ENCODE assay signal across 28 cellular contexts in the genomic region with DNA sequence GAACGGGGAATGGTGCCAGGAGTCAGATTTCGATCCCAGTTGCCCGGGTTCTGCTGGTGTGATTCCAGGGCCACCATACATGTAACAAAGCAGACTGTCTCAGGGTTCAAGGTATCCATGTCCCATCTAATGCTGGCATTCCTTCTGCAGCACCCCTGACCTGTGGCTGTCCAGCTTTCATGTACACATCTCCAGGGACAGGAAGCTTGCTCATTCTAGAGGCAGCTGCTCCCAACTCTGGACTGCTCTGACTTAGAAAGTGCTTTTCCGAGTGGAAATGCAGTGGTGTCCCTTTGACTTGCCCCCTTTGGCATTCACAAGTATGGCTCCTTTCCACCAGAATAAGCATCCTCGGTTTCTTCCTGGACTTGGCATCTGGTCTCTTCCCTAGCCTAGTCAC. TPM values are rescaled to one million over a fixed set of nuclear protein-coding genes. Genes with fewer than 3 reads are reported as not detected.
DNase-seq lines count a peak whose midpoint lies in the region; ATAC-seq and TF ChIP-seq lines count a peak whose summit lies in the region.
"Had no signal": no experiment of that assay in that cellular context is flagged by ENCODE, and none has a peak within 500 bp of the region (broad histone marks: within the 10 kb centered on the region; RNA-seq: fewer than 3 reads in every experiment).

No MANE protein-coding gene starts in this region.

- H3K4me3 ChIP-seq in heart left ventricle: no peak overlapping the region
- no peak overlapping the region for H3K4me3 ChIP-seq in fibroblast of pulmonary artery (replicated peaks; ENCODE audit: low read depth, low read length)
- H3K4me3 ChIP-seq in spleen: no peak overlapping the region
- H3K4me3 ChIP-seq in endodermal cell (ENCODE audit: low read length): no peak overlapping the region
- H3K4me3 ChIP-seq: gastrocnemius medialis, pancreas, PC-9, SJSA1, tibial artery had no signal

- H3K27me3 ChIP-seq in heart left ventricle: no peaks in the 10 kb centered on the region
- no peaks in the 10 kb centered on the region for H3K27me3 ChIP-seq in spleen (replicated peaks in 1 of 7)
- no peaks in the 10 kb centered on the region for H3K27me3 ChIP-seq in endodermal cell (ENCODE audit: control insufficient read depth, insufficient read depth, low read length, poor library complexity, severe bottlenecking)
- H3K27me3 ChIP-seq: gastrocnemius medialis, pancreas, SJSA1, tibial artery had no signal

- no peak overlapping the region for H3K4me3 Mint-ChIP-seq in endodermal cell
- H3K4me3 Mint-ChIP-seq: activated B cell treated with CpG ODN at 0.5 μM for 24 hours; activated naive CD8-positive, alpha-beta T cell treated with anti-CD3 and anti-CD28 coated beads, Interleukin-2, amount 10 ng/mL, durations not matched to agents 7 days and 5 days; activated T-cell treated with anti-CD3 and anti-CD28 coated beads, Interleukin-2, amount 50 U/mL, for 4 hours; CD4-positive, alpha-beta memory T cell; dendritic cell treated with granulocyte-macrophage colony-stimulating factor and Interleukin-4, amounts not matched to agents 40 ng/mL and 50 ng/mL, for 4 days; mesothelial cell of epicardium; natural killer cell had no signal

- H3K9ac ChIP-seq in endodermal cell (ENCODE audit: extremely low read depth, low read length, poor library complexity, severe bottlenecking): no peak overlapping the region

- H3K27ac ChIP-seq in heart left ventricle (peak overlapping the region in 1 of 12 donors; percentile 10), spleen (peak overlapping the region in 6 of 8 donors; percentile 8 to 61 (median 25)), endodermal cell (ENCODE audit: low read depth, low read length) (no peak overlapping the region)
- H3K27ac ChIP-seq: epithelial cell of prostate, pancreas, PC-9, SJSA1, tibial artery had no signal

- TF ChIP-seq POLR2A in heart left ventricle (IDR thresholded peaks at IDR 0.05) (no peak), spleen (IDR thresholded peaks at IDR 0.05) (no peak)

- H3K27me3 Mint-ChIP-seq in endodermal cell (ENCODE audit: insufficient read depth): no peaks in the 10 kb centered on the region
- H3K27me3 Mint-ChIP-seq: activated B cell treated with CpG ODN at 0.5 μM for 24 hours; activated naive CD8-positive, alpha-beta T cell treated with anti-CD3 and anti-CD28 coated beads, Interleukin-2, amount 10 ng/mL, durations not matched to agents 7 days and 5 days; CD4-positive, alpha-beta memory T cell; dendritic cell treated with granulocyte-macrophage colony-stimulating factor and Interleukin-4, amounts not matched to agents 40 ng/mL and 50 ng/mL, for 4 days had no signal

- peaks cover 4% of the 10 kb centered on the region for H3K9me3 Mint-ChIP-seq in endodermal cell
- H3K9me3 Mint-ChIP-seq: activated B cell treated with CpG ODN at 0.5 μM for 24 hours; activated naive CD8-positive, alpha-beta T cell treated with anti-CD3 and anti-CD28 coated beads, Interleukin-2, amount 10 ng/mL, durations not matched to agents 7 days and 5 days; activated T-cell treated with anti-CD3 and anti-CD28 coated beads, Interleukin-2, amount 50 U/mL, for 4 hours; CD4-positive, alpha-beta memory T cell; dendritic cell treated with granulocyte-macrophage colony-stimulating factor and Interleukin-4, amounts not matched to agents 40 ng/mL and 50 ng/mL, for 4 days; mesothelial cell of epicardium; natural killer cell had no signal

- WGBS in heart left ventricle, 4 donors: 52 to 72% (median 57%) methylated on average over 5 of the region's 5 CpGs
- 62 to 78% (median 74%) methylated on average over 5 of the region's 5 CpGs for WGBS in spleen, 5 donors
- 90 to 95% methylated on average over 4 to 5 of the region's 5 CpGs for WGBS in endodermal cell (ENCODE audit: insufficient coverage in 1 of 2, insufficient read length in 1 of 2), 2 experiments

- peaks cover 26% of the 10 kb centered on the region for H3K36me3 Mint-ChIP-seq in endodermal cell (ENCODE audit: low read depth)
- H3K36me3 Mint-ChIP-seq: natural killer cell had no signal

- H3K9me3 ChIP-seq in heart left ventricle (no peaks in the 10 kb centered on the region), spleen (no peaks in the 10 kb centered on the region), endodermal cell (ENCODE audit: control insufficient read depth, low read length) (peaks cover 7% of the 10 kb centered on the region)
- H3K9me3 ChIP-seq: gastrocnemius medialis, pancreas, SJSA1, tibial artery had no signal

- peaks cover 0 to 97% (median 73%) of the 10 kb centered on the region in 9 donors for H3K36me3 ChIP-seq in heart left ventricle
- peaks cover 0 to 100% (median 66%) of the 10 kb centered on the region in 6 donors for H3K36me3 ChIP-seq in spleen
- peaks cover 36% of the 10 kb centered on the region for H3K36me3 ChIP-seq in endodermal cell (ENCODE audit: control insufficient read depth, insufficient read depth, low read length)

- peaks cover 0 to 38% (median 13%) of the 10 kb centered on the region in 12 donors for H3K4me1 ChIP-seq in heart left ventricle
- peaks cover 0 to 55% (median 26%) of the 10 kb centered on the region in 6 donors for H3K4me1 ChIP-seq in spleen
- no peaks in the 10 kb centered on the region for H3K4me1 ChIP-seq in endodermal cell (ENCODE audit: control insufficient read depth, insufficient read depth, low read length)
- H3K4me1 ChIP-seq: pancreas, SJSA1 had no signal

- no peak overlapping the region for H3K27ac Mint-ChIP-seq in endodermal cell
- H3K27ac Mint-ChIP-seq: activated B cell treated with CpG ODN at 0.5 μM for 24 hours; dendritic cell treated with granulocyte-macrophage colony-stimulating factor and Interleukin-4, amounts not matched to agents 40 ng/mL and 50 ng/mL, for 4 days; mesothelial cell of epicardium had no signal

- ATAC-seq in heart left ventricle: peak in 3 of 4 donors; percentile 30 to 53 (median 44)
- ATAC-seq: activated T-cell treated with anti-CD3 and anti-CD28 coated beads, Interleukin-2, amount 50 U/mL, for 4 hours; gastrocnemius medialis; natural killer cell; pancreas had no signal

- DNase-seq in heart left ventricle: no peak
- DNase-seq in cardiac septum (ENCODE audit: low spot score): no peak
- peak; percentile 20 for DNase-seq in LHCN-M2 (ENCODE audit: low read depth)
- peak; percentile 52 for DNase-seq in fibroblast of pulmonary artery (ENCODE audit: low read depth)
- no peak for DNase-seq in spleen
- DNase-seq in T-helper 2 cell: no peak
- DNase-seq in endodermal cell: no peak
- no peak for DNase-seq in activated CD4-positive, alpha-beta T cell treated with anti-CD3 and anti-CD28 coated beads, Interleukin-2, amount 50 U/mL, for 48 hours
- DNase-seq: activated B cell treated with CpG ODN at 0.5 μM for 24 hours; activated naive CD8-positive, alpha-beta T cell treated with anti-CD3 and anti-CD28 coated beads, Interleukin-2, amount 10 ng/mL, durations not matched to agents 7 days and 5 days; activated T-cell treated with anti-CD3 and anti-CD28 coated beads, Interleukin-2, amount 50 U/mL, for 4 hours; CD4-positive, alpha-beta memory T cell; DMS79; gastrocnemius medialis; H7; natural killer cell; NCI-H1930; NCI-H345; pancreas; PC-9; stimulated activated naive CD4-positive, alpha-beta T cell; tibial artery had no signal

- H3K4me1 Mint-ChIP-seq in endodermal cell: no peaks in the 10 kb centered on the region
- H3K4me1 Mint-ChIP-seq: mesothelial cell of epicardium had no signal

- TF ChIP-seq CTCF in heart left ventricle (IDR thresholded peaks at IDR 0.05): no peak
- TF ChIP-seq CTCF in fibroblast of pulmonary artery (IDR thresholded peaks at IDR 0.05; ENCODE audit: low read length, missing control alignments): no peak
- no peak for TF ChIP-seq CTCF in spleen (IDR thresholded peaks at IDR 0.05 in 8 of 11, conservative IDR thresholded peaks at IDR 0.05 in 3 of 11)
- no peak for TF ChIP-seq CTCF in endodermal cell (conservative IDR thresholded peaks at IDR 0.05)

- intact Hi-C loops in heart left ventricle (cut with DNase I) (no loop called here), cardiac septum (cut with DNase I) (no loop called here), spleen (cut with DNase I; ENCODE audit: low total_unique reads) (no loop called here)

RNA-seq across cellular contexts. Expression of a gene that starts 30.9 kb away (rescaled TPM):
- 10 to 100 TPM; 18.4 to 68.7 (median 28.0) TPM for total RNA-seq in heart left ventricle
- polyA plus RNA-seq in heart left ventricle: 10 to 100 TPM; 17.0 to 20.8 TPM
- 24.6 TPM for total RNA-seq in cardiac septum
- total RNA-seq in LHCN-M2 (2014; rRNA removed): 67.5 and 78.6 TPM in 2 replicates
- polyA plus RNA-seq in LHCN-M2 (2012): 66.2 TPM
- total RNA-seq in spleen: 100 to 1,000 TPM in 2 of 7 donors, 10 to 100 TPM in 5; 79.5 to 127 (median 88.4) TPM
- 10 to 100 TPM; 17.5 to 34.6 (median 26.1) TPM for polyA plus RNA-seq in spleen
- total RNA-seq in endodermal cell: 10 to 100 TPM; 26.5 to 28.9 TPM
- 25.5 TPM for polyA plus RNA-seq in endodermal cell (2013, experiment 1 of 2)
- 23.7 TPM for polyA plus RNA-seq in endodermal cell (2013, experiment 2 of 2)

RNA-seq across cellular contexts. Expression of a gene that starts 33.3 kb away (rescaled TPM):
- 10 to 100 TPM; 25.0 to 41.1 (median 27.4) TPM for total RNA-seq in heart left ventricle
- polyA plus RNA-seq in heart left ventricle: 10 to 100 TPM; 27.7 to 38.9 TPM
- 32.1 TPM for total RNA-seq in cardiac septum
- 28.1 and 29.9 TPM in 2 replicates for total RNA-seq in LHCN-M2 (2014; rRNA removed)
- 29.7 TPM for polyA plus RNA-seq in LHCN-M2 (2012)
- 10 to 100 TPM in 3 of 7 donors, 1 to 10 TPM in 4; 9.0 to 15.2 (median 9.6) TPM for total RNA-seq in spleen
- polyA plus RNA-seq in spleen: 10 to 100 TPM in 2 of 3 donors, 1 to 10 TPM in 1; 8.2 to 12.4 (median 10.4) TPM
- 1 to 10 TPM; 4.4 to 5.5 TPM for total RNA-seq in endodermal cell
- 7.9 TPM for polyA plus RNA-seq in endodermal cell (2013, experiment 1 of 2)
- polyA plus RNA-seq in endodermal cell (2013, experiment 2 of 2): 6.8 TPM

RNA-seq across cellular contexts. Expression of a gene that starts 56.9 kb away (rescaled TPM):
- total RNA-seq in heart left ventricle: not detected
- not detected for polyA plus RNA-seq in heart left ventricle
- total RNA-seq in cardiac septum: not detected
- not detected in 2 replicates for total RNA-seq in LHCN-M2 (2014; rRNA removed)
- not detected for polyA plus RNA-seq in LHCN-M2 (2012)
- under 1 TPM in 2 of 7 donors, not detected in 5; 0.35 to 0.61 TPM for total RNA-seq in spleen
- polyA plus RNA-seq in spleen: under 1 TPM in 1 of 3 donors, not detected in 2; 0.03 TPM
- under 1 TPM; 0.75 to 0.86 TPM for total RNA-seq in endodermal cell
- polyA plus RNA-seq in endodermal cell (2013, experiment 1 of 2): 0.14 TPM
- 0.12 TPM for polyA plus RNA-seq in endodermal cell (2013, experiment 2 of 2)
- total RNA-seq: activated B cell treated with CpG ODN at 0.5 μM for 24 hours; activated T-cell treated with anti-CD3 and anti-CD28 coated beads, Interleukin-2, amount 50 U/mL, for 4 hours; HT1080; pancreas; PC-9; SJSA1; T-helper 2 cell treated with Interferon-gamma antibody and Interleukin-4, amounts not matched to agents 100 ng/mL and 5 ng/mL, for 36 hours had no signal
- polyA plus RNA-seq: CD4-positive, alpha-beta memory T cell; pancreas had no signal

Comparison
In these comparisons a context has a peak if more than half of its experiments do, and no peak if none do; other contexts are left out.
1. DNase-seq: peak in LHCN-M2 (single experiment) and fibroblast of pulmonary artery (single experiment); none in heart left ventricle (0 of 5), cardiac septum (single experiment), spleen (single experiment), T-helper 2 cell (0 of 5), endodermal cell (single experiment) and activated CD4-positive, alpha-beta T cell treated with anti-CD3 and anti-CD28 coated beads, Interleukin-2, amount 50 U/mL, for 48 hours (0 of 2).